15 cellular contexts compared by ENCODE assay signal in genomic region chr15:75641603-75642002, GRCh38. TPM values are rescaled to one million over a fixed set of nuclear protein-coding genes. Genes with fewer than 3 reads are reported as not detected.
A peak's percentile ranks its signal among the peaks of the same experiment; 100 is the strongest.
DNase-seq lines count a peak whose midpoint lies in the region; ATAC-seq, FAIRE-seq and TF ChIP-seq lines count a peak whose summit lies in the region.
"Had no signal": no experiment of that assay in that cellular context is flagged by ENCODE, and none has a peak within 500 bp of the region (broad histone marks: within the 10 kb centered on the region; RNA-seq: fewer than 3 reads in every experiment).

No MANE protein-coding gene starts in this region.

- H2AFZ ChIP-seq in KMS-11 (ENCODE audit: low read depth): no peak overlapping the region
- H2AFZ ChIP-seq in GM12878 (ENCODE audit: control insufficient read depth, low read depth, low read length): no peak overlapping the region

- H3K4me1 Mint-ChIP-seq in stimulated activated effector memory CD8-positive, alpha-beta T cell treated with anti-CD3 and anti-CD28 coated beads, Interleukin-12 subunit alpha, Interleukin-12 subunit beta, amount 100 ng/mL, for 72 hours: peaks cover 30% of the 10 kb centered on the region

- CTCF ChIA-PET in GM12878 (lab: Yijun Ruan, JAX): interaction anchor here (0.6 to 5.5 kb wide), 14 partner anchors 9 to 370 kb away, joined by 3 to 86 read pairs (median 4); partner anchors contain the start of genes MAN2C1, SIN3A and SNUPN

- H3K27ac Mint-ChIP-seq in stimulated activated effector memory CD8-positive, alpha-beta T cell treated with anti-CD3 and anti-CD28 coated beads, Interleukin-12 subunit alpha, Interleukin-12 subunit beta, amount 100 ng/mL, for 72 hours: peak overlapping the region; percentile 52

- no peak for TF ChIP-seq POLR2A in GM12878 (IDR thresholded peaks at IDR 0.05; ENCODE audit: low read depth, low read length)

- no peak for TF ChIP-seq EP300 in GM12878 (IDR thresholded peaks at IDR 0.05; ENCODE audit: borderline replicate concordance in 1 of 2, control insufficient read depth in 1 of 2, low read depth in 2 of 2, low read length in 2 of 2)

- H3K27me3 ChIP-seq in KMS-11 (ENCODE audit: insufficient read depth, low read depth) (no peaks in the 10 kb centered on the region; the same call in 1 of the 2 replicates), GM12878 (replicated peaks in 1 of 2; ENCODE audit: control insufficient read depth in 2 of 2, insufficient read depth in 2 of 2, low read length in 1 of 2) (no peaks in the 10 kb centered on the region)
- H3K27me3 ChIP-seq: SJSA1 had no signal

- RAD21 ChIA-PET in GM12878 (lab: Charles Lee; ENCODE audit: unreplicated experiment): interaction anchor here (0.7 to 5.1 kb wide), 7 partner anchors 9 to 273 kb away, joined by 3 to 69 read pairs (median 11); partner anchors contain the start of genes MAN2C1, SIN3A and SNUPN

- no peak for FAIRE-seq in GM12878 (lab: Jason Lieb, UNC)
- FAIRE-seq: GM12892 had no signal

- H3K27ac ChIP-seq in KMS-11 (no peak overlapping the region; the same call in 1 of the 2 replicates), GM12878 (ENCODE audit: control insufficient read depth, insufficient read depth) (no peak overlapping the region)
- H3K27ac ChIP-seq: SJSA1 had no signal

- H3K4me3 ChIP-seq in KMS-11 (IDR thresholded peaks at IDR 0.05; ENCODE audit: insufficient read depth, low read depth, low read length) (no peak overlapping the region), GM12878 (no peak overlapping the region)

- DNase-seq in NCI-H2029 (lab: John Stamatoyannopoulos, UW) (peak; percentile 36), NCI-H2029 treated with DMSO at 0.1 percent for 48 hours (lab: John Stamatoyannopoulos, UW) (no peak), GM12878 (ENCODE audit: low read depth, low spot score) (no peak), pons (ENCODE audit: low spot score) (no peak)
- DNase-seq in stimulated activated effector memory CD8-positive, alpha-beta T cell treated with anti-CD3 and anti-CD28 coated beads, Interleukin-12 subunit alpha, Interleukin-12 subunit beta, amount 100 ng/mL, for 72 hours (ENCODE audit: low spot score in 2 of 2): no peak
- no peak for DNase-seq in activated effector memory CD4-positive, alpha-beta T cell treated with Interleukin-2 at 50 U/mL for 16 hours
- DNase-seq: C1 segment of cervical spinal cord, GM23248, HFFc6 had no signal

- no peaks in the 10 kb centered on the region for H3K9me3 ChIP-seq in GM12878 (replicated peaks; ENCODE audit: control insufficient read depth, insufficient read depth, low read length)
- H3K9me3 ChIP-seq: Caco-2, SJSA1 had no signal

- H3K4me1 ChIP-seq in KMS-11 (ENCODE audit: low read depth, poor library complexity, severe bottlenecking) (peaks cover 27% of the 10 kb centered on the region), GM12878 (ENCODE audit: control insufficient read depth, insufficient read depth, low read length) (no peaks in the 10 kb centered on the region)

- no peaks in the 10 kb centered on the region for H4K20me1 ChIP-seq in KMS-11 (ENCODE audit: insufficient read depth)
- peaks cover 2% of the 10 kb centered on the region; the same call in 1 of the 2 replicates for H4K20me1 ChIP-seq in GM12878 (ENCODE audit: control insufficient read depth, insufficient read depth)

- intact Hi-C loops in GM12878 (cut with micrococcal nuclease; ENCODE audit: unreplicated experiment): loop anchor here (2.0 to 10.0 kb wide), 3 partner anchors 134 to 707 kb away; partner anchors contain the start of gene COX5A

- POLR2A ChIA-PET in GM12878 (lab: Charles Lee): interaction anchor here (0.6 to 5.0 kb wide), 5 partner anchors 15 to 295 kb away, joined by 3 to 110 read pairs (median 34); partner anchors contain the start of genes MAN2C1, SIN3A and SNUPN

- ATAC-seq in GM12878 (no peak), HG02870 (IDR thresholded peaks at IDR 0.05; ENCODE audit: unreplicated experiment) (no peak)
- ATAC-seq in stimulated activated effector memory CD8-positive, alpha-beta T cell treated with anti-CD3 and anti-CD28 coated beads, Interleukin-12 subunit alpha, Interleukin-12 subunit beta, amount 100 ng/mL, for 72 hours: no peak

- no TSS peak for BruUV-seq in GM12878 (replicated peaks; lab: Mats Ljungman, UMichigan)

- H3K9me3 Mint-ChIP-seq in stimulated activated effector memory CD8-positive, alpha-beta T cell treated with anti-CD3 and anti-CD28 coated beads, Interleukin-12 subunit alpha, Interleukin-12 subunit beta, amount 100 ng/mL, for 72 hours: no peaks in the 10 kb centered on the region
- H3K9me3 Mint-ChIP-seq: HFFc6, T-cell had no signal

- H3K79me2 ChIP-seq in KMS-11 (ENCODE audit: insufficient read depth, low read depth): peaks cover 32% of the 10 kb centered on the region
- H3K79me2 ChIP-seq in GM12878 (ENCODE audit: control insufficient read depth, insufficient read depth, low read length): peaks cover 32% of the 10 kb centered on the region

- H3K9ac ChIP-seq in KMS-11 (no peak overlapping the region), GM12878 (ENCODE audit: control insufficient read depth, insufficient read depth, low read length) (no peak overlapping the region)

- in situ Hi-C loops in GM12878 (cut with MboI): no loop called here

- H3K36me3 ChIP-seq in KMS-11 (ENCODE audit: insufficient read depth) (0 out of 2 replicates have a peak, but pooled peaks cover 4% of the 10 kb centered on the region), GM12878 (ENCODE audit: control insufficient read depth in 2 of 2, insufficient read depth in 2 of 2, low read length in 1 of 2) (no peaks in the 10 kb centered on the region; a peak in 1 of 4 replicates)

- peak overlapping the region; percentile 61; the same call in 1 of the 2 replicates for H3K4me2 ChIP-seq in KMS-11
- 0 out of 2 replicates have a peak overlapping the region, but pooled peaks have one; percentile 13 for H3K4me2 ChIP-seq in GM12878 (ENCODE audit: control insufficient read depth, insufficient read depth)

- SMC1A ChIA-PET in GM12878 (lab: Charles Lee; ENCODE audit: uncharacterized antibody, unreplicated experiment): interaction anchor here (0.6 to 3.9 kb wide), 11 partner anchors 10 to 616 kb away, joined by 3 to 27 read pairs (median 5); partner anchors contain the start of genes MAN2C1 and SIN3A

- H3K36me3 Mint-ChIP-seq in stimulated activated effector memory CD8-positive, alpha-beta T cell treated with anti-CD3 and anti-CD28 coated beads, Interleukin-12 subunit alpha, Interleukin-12 subunit beta, amount 100 ng/mL, for 72 hours: peaks cover 19% of the 10 kb centered on the region

- H3K4me3 Mint-ChIP-seq in stimulated activated effector memory CD8-positive, alpha-beta T cell treated with anti-CD3 and anti-CD28 coated beads, Interleukin-12 subunit alpha, Interleukin-12 subunit beta, amount 100 ng/mL, for 72 hours: no peak overlapping the region

- 50% methylated on average over 4 of the region's 5 CpGs for WGBS in GM12878 (ENCODE audit: insufficient coverage, insufficient replicate concordance, low lambda C conversion rate, missing lambda C conversion rate)

- no peak for TF ChIP-seq RAD21 in GM12878 (IDR thresholded peaks at IDR 0.05; ENCODE audit: insufficient read depth, low read depth, low read length)

- TF ChIP-seq CTCF in KMS-11 (conservative IDR thresholded peaks at IDR 0.05; ENCODE audit: low read depth, low read length) (no peak), GM12878 (IDR thresholded peaks at IDR 0.05 in 2 of 3, conservative IDR thresholded peaks at IDR 0.05 in 1 of 3; ENCODE audit: control insufficient read depth in 2 of 3, extremely low read depth in 1 of 3, insufficient read depth in 1 of 3, low read depth in 3 of 3, low read length in 3 of 3) (no peak)

RNA-seq across cellular contexts. Expression of gene IMP3, which starts 1.6 kb away (rescaled TPM):
- total RNA-seq in GM12878 (2013; cell fraction: nucleolus; rRNA removed): 50.0 and 72.4 TPM in 2 replicates
- total RNA-seq in GM12878 (2014; rRNA removed) (123 and 124 TPM in 2 replicates), GM12878 (2014; rRNA removed; fragmentation: Illumina TruSeq; extraction: Trizol) (47.4 and 53.0 TPM in 2 replicates), GM12878 (2021) (88.3 and 96.2 TPM in 2 replicates)
- polyA plus RNA-seq in GM12878 (2011; ENCODE audit: low read depth): 29.3 TPM
- polyA plus RNA-seq in GM12878 (2011; rRNA removed) (66.6 and 74.2 TPM in 2 replicates), GM12878 (2014; fragmentation: Illumina TruSeq; extraction: Trizol) (35.1 and 36.9 TPM in 2 replicates), GM12878 (2014; fragmentation: Nextera tagmentation; extraction: Ambion mirVana) (10 to 100 TPM; 13.3 to 34.9 TPM), GM12878 (2014; rRNA removed) (115 and 123 TPM in 2 replicates), GM12878 (2016; fragmentation: Nextera tagmentation; extraction: Ambion mirVana) (100 to 1,000 TPM; 204 to 208 TPM)
- polyA plus RNA-seq in GM12878 (2011; cell fraction: cytosol; rRNA removed): 102 and 121 TPM in 2 replicates
- polyA plus RNA-seq in GM12878 (2011; cell fraction: nucleus; rRNA removed): 71.5 and 89.8 TPM in 2 replicates
- polyA plus RNA-seq in GM12878 (2012): 62.8 and 64.4 TPM in 2 replicates
- polyA minus RNA-seq in GM12878 (2011; rRNA and poly(A)+ RNA removed): 16.2 and 18.3 TPM in 2 replicates
- 21.6 and 28.9 TPM in 2 replicates for polyA minus RNA-seq in GM12878 (2011; cell fraction: cytosol; rRNA and poly(A)+ RNA removed)
- polyA minus RNA-seq in GM12878 (2011; cell fraction: nucleus; rRNA and poly(A)+ RNA removed): 30.7 and 54.2 TPM in 2 replicates

RNA-seq across cellular contexts. Expression of gene SNX33, which starts 6.1 kb away (rescaled TPM):
- total RNA-seq in GM12878 (2013; cell fraction: nucleolus; rRNA removed): 4.5 and 4.6 TPM in 2 replicates
- total RNA-seq in GM12878 (2014; rRNA removed) (0.45 and 0.76 TPM in 2 replicates), GM12878 (2014; rRNA removed; fragmentation: Illumina TruSeq; extraction: Trizol) (0.18 and 0.40 TPM in 2 replicates), GM12878 (2021) (0.85 and 1.1 TPM in 2 replicates)
- polyA plus RNA-seq in GM12878 (2011; ENCODE audit: low read depth): 0.25 TPM
- polyA plus RNA-seq in GM12878 (2011; rRNA removed) (1.1 and 1.9 TPM in 2 replicates), GM12878 (2014; fragmentation: Illumina TruSeq; extraction: Trizol) (0.40 and 0.59 TPM in 2 replicates), GM12878 (2014; fragmentation: Nextera tagmentation; extraction: Ambion mirVana) (under 1 TPM; 0.13 to 0.14 TPM), GM12878 (2014; rRNA removed) (0.71 and 0.83 TPM in 2 replicates), GM12878 (2016; fragmentation: Nextera tagmentation; extraction: Ambion mirVana) (under 1 TPM; 0.51 to 0.78 TPM)
- polyA plus RNA-seq in GM12878 (2011; cell fraction: cytosol; rRNA removed): 2.1 and 2.3 TPM in 2 replicates
- polyA plus RNA-seq in GM12878 (2011; cell fraction: nucleus; rRNA removed): 4.0 and 5.1 TPM in 2 replicates
- polyA plus RNA-seq in GM12878 (2012): 0.91 and 0.95 TPM in 2 replicates
- polyA minus RNA-seq in GM12878 (2011; rRNA and poly(A)+ RNA removed): 3.7 and 6.0 TPM in 2 replicates
- polyA minus RNA-seq in GM12878 (2011; cell fraction: cytosol; rRNA and poly(A)+ RNA removed): 1.6 TPM in 2 replicates
- 2.7 and 4.2 TPM in 2 replicates for polyA minus RNA-seq in GM12878 (2011; cell fraction: nucleus; rRNA and poly(A)+ RNA removed)

RNA-seq across cellular contexts. Expression of gene SNUPN, which starts 16.1 kb away (rescaled TPM):
- 21.9 and 23.6 TPM in 2 replicates for total RNA-seq in GM12878 (2013; cell fraction: nucleolus; rRNA removed)
- 19.0 and 25.4 TPM in 2 replicates for total RNA-seq in GM12878 (2014; rRNA removed)
- total RNA-seq in GM12878 (2014; rRNA removed; fragmentation: Illumina TruSeq; extraction: Trizol): 24.6 and 25.0 TPM in 2 replicates
- 22.9 and 24.6 TPM in 2 replicates for total RNA-seq in GM12878 (2021)
- 17.4 TPM for polyA plus RNA-seq in GM12878 (2011; ENCODE audit: low read depth)
- 34.1 and 38.0 TPM in 2 replicates for polyA plus RNA-seq in GM12878 (2011; rRNA removed)
- 25.6 and 26.9 TPM in 2 replicates for polyA plus RNA-seq in GM12878 (2011; cell fraction: cytosol; rRNA removed)
- polyA plus RNA-seq in GM12878 (2011; cell fraction: nucleus; rRNA removed): 21.2 and 24.6 TPM in 2 replicates
- 19.9 and 24.3 TPM in 2 replicates for polyA plus RNA-seq in GM12878 (2012)
- polyA plus RNA-seq in GM12878 (2014; fragmentation: Illumina TruSeq; extraction: Trizol): 30.2 and 30.9 TPM in 2 replicates
- 10 to 100 TPM; 47.3 to 50.3 TPM for polyA plus RNA-seq in GM12878 (2014; fragmentation: Nextera tagmentation; extraction: Ambion mirVana)
- polyA plus RNA-seq in GM12878 (2014; rRNA removed): 21.8 and 22.6 TPM in 2 replicates
- 10 to 100 TPM; 41.9 to 48.9 TPM for polyA plus RNA-seq in GM12878 (2016; fragmentation: Nextera tagmentation; extraction: Ambion mirVana)
- polyA minus RNA-seq in GM12878 (2011; rRNA and poly(A)+ RNA removed): 21.1 and 25.5 TPM in 2 replicates
- polyA minus RNA-seq in GM12878 (2011; cell fraction: cytosol; rRNA and poly(A)+ RNA removed): 6.5 and 9.5 TPM in 2 replicates
- polyA minus RNA-seq in GM12878 (2011; cell fraction: nucleus; rRNA and poly(A)+ RNA removed): 8.0 and 11.0 TPM in 2 replicates
